Comparison of ENCODE assay signal across 17 cellular contexts in the genomic region with DNA sequence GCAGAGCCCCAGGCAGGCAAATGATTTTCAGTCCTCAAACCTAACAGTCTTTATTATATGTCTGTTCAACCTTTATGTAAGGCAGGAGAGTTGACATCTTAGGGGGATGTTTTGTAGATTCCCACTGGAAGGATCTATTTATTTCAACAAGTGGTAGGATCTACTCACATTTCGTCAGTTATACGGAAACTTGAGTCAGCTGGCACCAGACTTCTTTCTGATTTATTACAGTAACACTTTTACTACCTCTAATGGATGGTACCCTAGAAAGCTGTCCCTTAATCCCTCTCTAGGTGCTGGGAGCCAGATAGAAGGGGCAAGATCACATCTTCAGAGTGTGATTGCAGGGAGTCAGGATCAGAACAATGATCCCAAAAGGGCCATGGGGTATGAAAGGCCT. TPM values are rescaled to one million over a fixed set of nuclear protein-coding genes. Genes with fewer than 3 reads are reported as not detected.
DNase-seq lines count a peak whose midpoint lies in the region; ATAC-seq and TF ChIP-seq lines count a peak whose summit lies in the region.
"Had no signal": no experiment of that assay in that cellular context is flagged by ENCODE, and none has a peak within 500 bp of the region (broad histone marks: within the 10 kb centered on the region; RNA-seq: fewer than 3 reads in every experiment).

No MANE protein-coding gene starts in this region.

- H3K4me1 Mint-ChIP-seq in IgD-negative memory B cell (peaks cover 23 to 25% (median 23%) of the 10 kb centered on the region in 3 donors), glutamatergic neuron (ENCODE audit: low read depth, unreplicated experiment) (peaks cover 20% of the 10 kb centered on the region)

- no peaks in the 10 kb centered on the region for H3K27me3 ChIP-seq in parathyroid adenoma (ENCODE audit: control insufficient read depth, insufficient read depth, low read length)
- H3K27me3 ChIP-seq: BE2C had no signal

- H3K36me3 Mint-ChIP-seq in IgD-negative memory B cell: peaks cover 9% of the 10 kb centered on the region
- H3K36me3 Mint-ChIP-seq in glutamatergic neuron (ENCODE audit: unreplicated experiment): peaks cover 6% of the 10 kb centered on the region

- H3K9me3 ChIP-seq in parathyroid adenoma (ENCODE audit: control insufficient read depth, low read length): no peaks in the 10 kb centered on the region
- H3K9me3 ChIP-seq: BE2C had no signal

- CTCF ChIA-PET in GM10248 (lab: Yijun Ruan, JAX): interaction anchor here (1.4 to 1.6 kb wide), 2 partner anchors 13 kb away, joined by 3 to 5 read pairs; no protein-coding TSS in a partner anchor

- H3K79me2 ChIP-seq in parathyroid adenoma: no peaks in the 10 kb centered on the region

- peak overlapping the region; percentile 14 for H2AFZ ChIP-seq in parathyroid adenoma

- POLR2A ChIA-PET in GM10248 (lab: Yijun Ruan, JAX): no interaction called here

- H3K36me3 ChIP-seq in parathyroid adenoma (ENCODE audit: control insufficient read depth, insufficient read depth, low read length): no peaks in the 10 kb centered on the region

- no peaks in the 10 kb centered on the region for H3K27me3 Mint-ChIP-seq in IgD-negative memory B cell
- peaks cover 10% of the 10 kb centered on the region for H3K27me3 Mint-ChIP-seq in glutamatergic neuron (ENCODE audit: unreplicated experiment)

- H3K4me1 ChIP-seq in parathyroid adenoma: no peaks in the 10 kb centered on the region
- H3K4me1 ChIP-seq: BE2C had no signal

- TF ChIP-seq CTCF in glutamatergic neuron (IDR thresholded peaks at IDR 0.05; ENCODE audit: partially characterized antibody, unreplicated experiment) (no peak), parathyroid adenoma (IDR thresholded peaks at IDR 0.05) (no peak), GM10248 (IDR thresholded peaks at IDR 0.05; ENCODE audit: control extremely low read depth, extremely low read depth, low read depth, missing control alignments) (no peak)

- H3K9ac ChIP-seq in parathyroid adenoma: no peak overlapping the region

- peak; percentile 28 for DNase-seq in activated CD8-positive, alpha-beta memory T cell treated with anti-CD3 and anti-CD28 coated beads, Interleukin-2, amount 50 U/mL, for 48 hours
- DNase-seq in activated CD8-positive, alpha-beta memory T cell treated with anti-CD3 and anti-CD28 coated beads, Interleukin-2, amount 50 U/mL, for 4 hours: no peak
- DNase-seq in glutamatergic neuron (no peak), GM10248 (ENCODE audit: extremely low spot score) (no peak)
- DNase-seq: BE2C; CD8-positive, alpha-beta T cell; DMS79; HCEC 1CT; NCI-H1105; NCI-H1694 treated with DMSO at 0.1 percent for 48 hours; NCI-H748 treated with DMSO at 0.1 percent for 48 hours; Right ventricle myocardium superior had no signal

- peak overlapping the region in 3 of 4 donors; percentile 4 to 73 (median 73) for H3K4me3 Mint-ChIP-seq in IgD-negative memory B cell
- no peak overlapping the region for H3K4me3 Mint-ChIP-seq in glutamatergic neuron (ENCODE audit: unreplicated experiment)
- H3K4me3 Mint-ChIP-seq: CD8-positive, alpha-beta T cell had no signal

- ATAC-seq in GM21367 (IDR thresholded peaks at IDR 0.05; ENCODE audit: unreplicated experiment) (no peak), GM18505 (IDR thresholded peaks at IDR 0.05; ENCODE audit: unreplicated experiment) (no peak)
- ATAC-seq: CD8-positive, alpha-beta T cell; K562 had no signal

- no peak for TF ChIP-seq POLR2A in GM18505 (IDR thresholded peaks at IDR 0.05; ENCODE audit: borderline replicate concordance, extremely low read depth, insufficient read depth, insufficient read length)

- H3K27ac ChIP-seq in parathyroid adenoma: no peak overlapping the region

- H3K27ac Mint-ChIP-seq in IgD-negative memory B cell (peak overlapping the region in 1 of 3 donors; percentile 61), glutamatergic neuron (ENCODE audit: unreplicated experiment) (peak overlapping the region; percentile 8)
- H3K27ac Mint-ChIP-seq: CD8-positive, alpha-beta T cell had no signal

- H3K4me2 ChIP-seq in parathyroid adenoma (ENCODE audit: low read length): no peak overlapping the region

- no peaks in the 10 kb centered on the region for H3K9me3 Mint-ChIP-seq in IgD-negative memory B cell
- H3K9me3 Mint-ChIP-seq in glutamatergic neuron (ENCODE audit: unreplicated experiment): peaks cover 12% of the 10 kb centered on the region
- H3K9me3 Mint-ChIP-seq: CD8-positive, alpha-beta T cell had no signal

- no peak overlapping the region for H3K4me3 ChIP-seq in parathyroid adenoma (ENCODE audit: low read depth, low read length)
- H3K4me3 ChIP-seq: K562 had no signal

RNA-seq across cellular contexts. Expression of gene RPL31, which starts 2.1 kb away (rescaled TPM):
- 4,953 TPM for polyA plus RNA-seq in IgD-negative memory B cell
- total RNA-seq in glutamatergic neuron (ENCODE audit: unreplicated experiment): 761 TPM
